1 cellular context compared by ENCODE assay signal in genomic region chr3:158420654-158421396, GRCh38.
TF ChIP-seq lines count a peak whose summit lies in the region.

No MANE protein-coding gene starts in this region.

TF ChIP-seq in GM12878, 131 proteins besides CTCF, POLR2A, EP300 and RAD21 (continued from another document):
- peak; percentile 59; the same call in 1 of the 2 replicates for TF ChIP-seq ZBED1 (IDR thresholded peaks at IDR 0.05; ENCODE audit: borderline replicate concordance)
- peak; percentile 79 for TF ChIP-seq CREM (IDR thresholded peaks at IDR 0.05; ENCODE audit: low read depth)
- TF ChIP-seq NFIC (IDR thresholded peaks at IDR 0.05; ENCODE audit: low read depth, low read length): peak; percentile 92
- TF ChIP-seq ESRRA (IDR thresholded peaks at IDR 0.05; ENCODE audit: low read length): no peak
- peak; percentile 80 for TF ChIP-seq RELA (IDR thresholded peaks at IDR 0.05; ENCODE audit: borderline replicate concordance, partially characterized antibody)
- no peak for TF ChIP-seq ZBTB33 (IDR thresholded peaks at IDR 0.05)
- peak; percentile 85 for TF ChIP-seq ATF2 (IDR thresholded peaks at IDR 0.05; ENCODE audit: low read length)
- TF ChIP-seq SMARCA5 (IDR thresholded peaks at IDR 0.05): peak; percentile 45; the same call in 1 of the 2 replicates
- TF ChIP-seq ZNF217 (IDR thresholded peaks at IDR 0.05): peak; percentile 98
- TF ChIP-seq ZNF207 (IDR thresholded peaks at IDR 0.05; ENCODE audit: borderline replicate concordance): no peak
